In genomic region chr2:201643216-201643651, GRCh38 we compare ENCODE assay signal across 8 cellular contexts. TPM values are rescaled to one million over a fixed set of nuclear protein-coding genes. Genes with fewer than 3 reads are reported as not detected.
DNase-seq lines count a peak whose midpoint lies in the region; ATAC-seq and TF ChIP-seq lines count a peak whose summit lies in the region.

Gene TMEM237 (minus strand): TSS chr2:201643503. CDS start chr2:201643400, 103 bp downstream.

- H3K27ac ChIP-seq in HUES6 (ENCODE audit: low read depth, low read length) (peak within 1 kb of the TSS; percentile 71; the same call in 1 of the 2 replicates), substantia nigra (ENCODE audit: low read depth, low read length, poor library complexity, severe bottlenecking) (peak within 1 kb of the TSS; percentile 91)

- DNase-seq in endothelial cell (ENCODE audit: low spot score), result peak; percentile 47
- peak in 2 of 3 donors; percentile 69 to 72 for DNase-seq in mucosa of descending colon
- DNase-seq in substantia nigra (lab: John Stamatoyannopoulos, UW), result peak in 32 of 49 donors; percentile 11 to 77 (median 58)
- DNase-seq in putamen (ENCODE audit: low spot score), result no peak

- intact Hi-C loops in mucosa of descending colon (cut with DNase I, micrococcal nuclease), result no loop called here

- peak within 1 kb of the TSS; percentile 95 for H3K27ac Mint-ChIP-seq in endothelial cell (ENCODE audit: unreplicated experiment)

- H3K9me3 ChIP-seq in ES-I3 (ENCODE audit: control insufficient read depth, insufficient read depth, low read length) (no peaks in the 10 kb centered on the region), HUES6 (ENCODE audit: control insufficient read depth, insufficient read depth, low read depth, low read length) (no peaks in the 10 kb centered on the region), mucosa of descending colon (no peaks in the 10 kb centered on the region)

- peaks cover 7% of the 10 kb centered on the region for H3K36me3 Mint-ChIP-seq in endothelial cell (ENCODE audit: low read depth, unreplicated experiment)

- no peaks in the 10 kb centered on the region for H3K27me3 ChIP-seq in HUES6 (ENCODE audit: control insufficient read depth, insufficient read depth, low read length)

- peak within 1 kb of the TSS; percentile 93 for H3K4me3 ChIP-seq in HUES6 (ENCODE audit: low read depth, low read length)
- peak within 1 kb of the TSS; percentile 65 for H3K4me3 ChIP-seq in mucosa of descending colon

- H3K9ac ChIP-seq in ES-I3 (ENCODE audit: low read depth, low read length) (peak within 1 kb of the TSS; percentile 95), HUES6 (ENCODE audit: low read length) (peak within 1 kb of the TSS; percentile 92)

- peaks cover 11% of the 10 kb centered on the region for H3K4me1 Mint-ChIP-seq in endothelial cell (ENCODE audit: unreplicated experiment)

- TF ChIP-seq CTCF in endothelial cell (IDR thresholded peaks at IDR 0.05; ENCODE audit: unreplicated experiment), result no peak
- no peak for TF ChIP-seq CTCF in mucosa of descending colon (IDR thresholded peaks at IDR 0.05)

- H3K27me3 Mint-ChIP-seq in endothelial cell (ENCODE audit: unreplicated experiment), result peaks cover 4% of the 10 kb centered on the region

- H3K4me1 ChIP-seq in ES-I3 (ENCODE audit: insufficient read depth, low read length) (no peaks in the 10 kb centered on the region), HUES6 (ENCODE audit: control insufficient read depth, insufficient read depth, low read length) (peaks cover 7% of the 10 kb centered on the region), mucosa of descending colon (ENCODE audit: low read depth) (peaks cover 5% of the 10 kb centered on the region)

- peaks cover 4% of the 10 kb centered on the region; the same call in 1 of the 2 replicates for H3K36me3 ChIP-seq in ES-I3 (ENCODE audit: insufficient read depth, low read length)
- peaks cover 11% of the 10 kb centered on the region for H3K36me3 ChIP-seq in HUES6 (ENCODE audit: control insufficient read depth, insufficient read depth, low read length)
- H3K36me3 ChIP-seq in mucosa of descending colon (ENCODE audit: low read depth), result no peaks in the 10 kb centered on the region

- ATAC-seq in GM21526 (IDR thresholded peaks at IDR 0.05; ENCODE audit: low FRiP score, unreplicated experiment) (peak; percentile 60), mucosa of descending colon (peak; percentile 71)
- ATAC-seq in activated CD4-positive, CD25-positive, alpha-beta regulatory T cell treated with anti-CD3 and anti-CD28 coated beads, Interleukin-2, amount 50 U/mL, for 24 hours, result peak; percentile 39 to 60

- H3K4me3 Mint-ChIP-seq in endothelial cell (ENCODE audit: unreplicated experiment), result peak within 1 kb of the TSS; percentile 94

- H3K9me3 Mint-ChIP-seq in endothelial cell (ENCODE audit: unreplicated experiment), result no peaks in the 10 kb centered on the region

RNA-seq across cellular contexts. Expression of gene TMEM237, which starts in this region (rescaled TPM):
- total RNA-seq in endothelial cell (ENCODE audit: unreplicated experiment) (22.3 TPM), mucosa of descending colon (10 to 100 TPM in 2 of 3 donors, 1 to 10 TPM in 1; 3.0 to 11.6 (median 10.1) TPM)
